ENCODE assay signal across 24 cellular contexts in the genomic region with DNA sequence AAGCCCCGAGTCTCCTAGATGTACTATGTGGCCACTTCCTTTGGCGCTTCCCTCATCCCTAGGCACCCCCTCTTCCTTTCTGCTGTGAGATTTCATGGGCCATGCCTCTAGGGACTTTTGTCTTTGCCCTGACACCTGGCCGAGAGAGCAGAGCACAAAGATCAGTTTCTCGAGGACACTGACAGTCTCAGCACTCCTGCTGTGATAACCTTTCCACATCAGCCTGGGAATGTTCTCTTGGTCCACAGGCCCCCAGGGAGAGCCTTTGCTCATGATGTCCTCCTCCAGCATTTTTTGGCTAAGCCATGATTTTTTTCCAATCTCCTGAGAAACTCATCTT.
A peak's percentile ranks its signal among the peaks of the same experiment; 100 is the strongest.
DNase-seq lines count a peak whose midpoint lies in the region; ATAC-seq, FAIRE-seq and TF ChIP-seq lines count a peak whose summit lies in the region.
"Had no signal": no experiment of that assay in that cellular context is flagged by ENCODE, and none has a peak within 500 bp of the region (broad histone marks: within the 10 kb centered on the region; RNA-seq: fewer than 3 reads in every experiment).

No MANE protein-coding gene starts in this region.

- H3K9ac ChIP-seq in BLaER1 (no peak overlapping the region), liver (ENCODE audit: low read depth in 1 of 2, low read length in 2 of 2) (no peak overlapping the region), kidney (ENCODE audit: low read length in 2 of 2) (no peak overlapping the region)

- H4K20me1 ChIP-seq in BLaER1: no peaks in the 10 kb centered on the region

- DNase-seq in Peyer's patch (peak in 2 of 3 donors; percentile 67 to 71), small intestine (peak; percentile 79), substantia nigra (lab: John Stamatoyannopoulos, UW) (no peak), kidney (no peak)
- DNase-seq: CD8-positive, alpha-beta memory T cell; DMS 273 treated with DMSO at 0.1 percent for 48 hours; DMS79 treated with DMSO at 0.1 percent for 48 hours; GF-D8; MV-4-11; NCI-H1105; NCI-H1436 treated with DMSO at 0.1 percent for 48 hours; NCI-H2029; NCI-H446; NCI-H524 treated with DMSO at 0.1 percent for 48 hours; NCI-H774; PC-9; SHP77 had no signal

- no peak for TF ChIP-seq RAD21 in liver (IDR thresholded peaks at IDR 0.05)

- TF ChIP-seq CTCF in Peyer's patch (IDR thresholded peaks at IDR 0.05) (no peak), liver (IDR thresholded peaks at IDR 0.05; ENCODE audit: low read depth, low read length, missing input control) (no peak), kidney (IDR thresholded peaks at IDR 0.05; ENCODE audit: borderline replicate concordance, extremely low read depth, insufficient read depth) (no peak)

- no peak for TF ChIP-seq POLR2A in Peyer's patch (IDR thresholded peaks at IDR 0.05)

- H3K4me2 ChIP-seq in BLaER1: peak overlapping the region; percentile 38
- H3K4me2 ChIP-seq: PC-9 had no signal

- H3K9me3 ChIP-seq in BLaER1: no peaks in the 10 kb centered on the region
- no peaks in the 10 kb centered on the region for H3K9me3 ChIP-seq in Peyer's patch
- H3K9me3 ChIP-seq in liver (ENCODE audit: control insufficient read depth in 4 of 4, low read length in 3 of 4): no peaks in the 10 kb centered on the region
- H3K9me3 ChIP-seq in small intestine (ENCODE audit: control insufficient read depth, low read depth): no peaks in the 10 kb centered on the region
- no peaks in the 10 kb centered on the region for H3K9me3 ChIP-seq in kidney (ENCODE audit: control insufficient read depth in 1 of 2, low read length in 2 of 2)

- no peak for ATAC-seq in HG02623 (IDR thresholded peaks at IDR 0.05; ENCODE audit: unreplicated experiment)
- ATAC-seq: K562 had no signal

- intact Hi-C loops in kidney (cut with DNase I): no loop called here

- H3K27ac ChIP-seq in BLaER1: no peak overlapping the region
- peak overlapping the region in 3 of 4 donors; percentile 20 to 76 (median 72) for H3K27ac ChIP-seq in Peyer's patch
- H3K27ac ChIP-seq in liver (ENCODE audit: low read depth in 1 of 2, low read length in 2 of 2): no peak overlapping the region
- peak overlapping the region in 1 of 2 donors; percentile 50 for H3K27ac ChIP-seq in small intestine (ENCODE audit: low read depth in 1 of 2, low read length in 1 of 2)
- no peak overlapping the region for H3K27ac ChIP-seq in substantia nigra (ENCODE audit: low read depth, low read length, poor library complexity, severe bottlenecking)
- H3K27ac ChIP-seq in kidney (ENCODE audit: low read depth in 2 of 2, low read length in 2 of 2): no peak overlapping the region
- H3K27ac ChIP-seq: PC-9, RWPE1 had no signal

- H3K4me3 ChIP-seq in BLaER1 (no peak overlapping the region), Peyer's patch (no peak overlapping the region), liver (ENCODE audit: low read depth in 1 of 3, low read length in 3 of 3) (no peak overlapping the region), small intestine (ENCODE audit: low read depth in 1 of 2, low read length in 2 of 2) (no peak overlapping the region), kidney (ENCODE audit: low read length in 2 of 2) (no peak overlapping the region)
- H3K4me3 ChIP-seq: K562, PC-9 had no signal

- H3K36me3 ChIP-seq in BLaER1 (no peaks in the 10 kb centered on the region), Peyer's patch (no peaks in the 10 kb centered on the region), liver (ENCODE audit: control insufficient read depth in 4 of 4, insufficient read depth in 3 of 4, low read depth in 1 of 4, low read length in 3 of 4) (no peaks in the 10 kb centered on the region), small intestine (ENCODE audit: control insufficient read depth in 2 of 2, insufficient read depth in 2 of 2, low read length in 2 of 2) (no peaks in the 10 kb centered on the region), kidney (ENCODE audit: control insufficient read depth in 1 of 2, insufficient read depth in 2 of 2, low read length in 2 of 2) (no peaks in the 10 kb centered on the region)

- FAIRE-seq in small intestine (lab: Jason Lieb, UNC): no peak
- FAIRE-seq in kidney (lab: Jason Lieb, UNC): no peak
- FAIRE-seq: GM12891, H54, K562 had no signal

- WGBS in liver: 71% methylated on average over 4 of the region's 4 CpGs
- WGBS in small intestine, 3 donors: 19 to 66% (median 41%) methylated on average over 4 of the region's 4 CpGs

- H3K4me1 ChIP-seq in BLaER1 (peaks cover 30% of the 10 kb centered on the region), Peyer's patch (peaks cover 0 to 25% (median 6%) of the 10 kb centered on the region in 4 donors), liver (ENCODE audit: control insufficient read depth in 4 of 4, insufficient read depth in 4 of 4, low read length in 3 of 4) (peaks cover 5 to 29% (median 13%) of the 10 kb centered on the region in 4 donors), small intestine (ENCODE audit: control insufficient read depth in 2 of 2, insufficient read depth in 1 of 2, low read depth in 1 of 2, low read length in 1 of 2) (peaks cover 2 to 4% of the 10 kb centered on the region in 2 donors), kidney (ENCODE audit: control insufficient read depth in 1 of 2, insufficient read depth in 1 of 2, low read depth in 1 of 2, low read length in 2 of 2) (peaks cover 18 to 33% of the 10 kb centered on the region in 2 donors)

- H3K27me3 ChIP-seq in BLaER1: no peaks in the 10 kb centered on the region
- H3K27me3 ChIP-seq in Peyer's patch: no peaks in the 10 kb centered on the region
- H3K27me3 ChIP-seq in liver (ENCODE audit: control insufficient read depth in 4 of 4, insufficient read depth in 4 of 4, low read length in 3 of 4): no peaks in the 10 kb centered on the region
- no peaks in the 10 kb centered on the region for H3K27me3 ChIP-seq in small intestine (ENCODE audit: control insufficient read depth in 2 of 2, insufficient read depth in 2 of 2, low read length in 2 of 2)

TF ChIP-seq in liver, 16 proteins besides CTCF, POLR2A, EP300 and RAD21:
- TF ChIP-seq HNF4G (IDR thresholded peaks at IDR 0.05) (no peak), SP1 (IDR thresholded peaks at IDR 0.05) (peak; percentile 6), HNF4A (conservative IDR thresholded peaks at IDR 0.05) (peak; percentile 43 to 86), GABPA (IDR thresholded peaks at IDR 0.05 in 1 of 2, conservative IDR thresholded peaks at IDR 0.05 in 1 of 2) (no peak), NR2F2 (IDR thresholded peaks at IDR 0.05) (no peak), TAF1 (conservative IDR thresholded peaks at IDR 0.05) (no peak), EGR1 (IDR thresholded peaks at IDR 0.05; ENCODE audit: low read depth in 2 of 2) (no peak), YY1 (IDR thresholded peaks at IDR 0.05) (no peak), JUND (IDR thresholded peaks at IDR 0.05) (peak in 1 of 2 donors; percentile 12), FOXA1 (IDR thresholded peaks at IDR 0.05) (no peak), RXRA (IDR thresholded peaks at IDR 0.05) (peak in 1 of 2 donors; percentile 62), FOXA2 (IDR thresholded peaks at IDR 0.05) (no peak)
- TF ChIP-seq, protein P1, sequence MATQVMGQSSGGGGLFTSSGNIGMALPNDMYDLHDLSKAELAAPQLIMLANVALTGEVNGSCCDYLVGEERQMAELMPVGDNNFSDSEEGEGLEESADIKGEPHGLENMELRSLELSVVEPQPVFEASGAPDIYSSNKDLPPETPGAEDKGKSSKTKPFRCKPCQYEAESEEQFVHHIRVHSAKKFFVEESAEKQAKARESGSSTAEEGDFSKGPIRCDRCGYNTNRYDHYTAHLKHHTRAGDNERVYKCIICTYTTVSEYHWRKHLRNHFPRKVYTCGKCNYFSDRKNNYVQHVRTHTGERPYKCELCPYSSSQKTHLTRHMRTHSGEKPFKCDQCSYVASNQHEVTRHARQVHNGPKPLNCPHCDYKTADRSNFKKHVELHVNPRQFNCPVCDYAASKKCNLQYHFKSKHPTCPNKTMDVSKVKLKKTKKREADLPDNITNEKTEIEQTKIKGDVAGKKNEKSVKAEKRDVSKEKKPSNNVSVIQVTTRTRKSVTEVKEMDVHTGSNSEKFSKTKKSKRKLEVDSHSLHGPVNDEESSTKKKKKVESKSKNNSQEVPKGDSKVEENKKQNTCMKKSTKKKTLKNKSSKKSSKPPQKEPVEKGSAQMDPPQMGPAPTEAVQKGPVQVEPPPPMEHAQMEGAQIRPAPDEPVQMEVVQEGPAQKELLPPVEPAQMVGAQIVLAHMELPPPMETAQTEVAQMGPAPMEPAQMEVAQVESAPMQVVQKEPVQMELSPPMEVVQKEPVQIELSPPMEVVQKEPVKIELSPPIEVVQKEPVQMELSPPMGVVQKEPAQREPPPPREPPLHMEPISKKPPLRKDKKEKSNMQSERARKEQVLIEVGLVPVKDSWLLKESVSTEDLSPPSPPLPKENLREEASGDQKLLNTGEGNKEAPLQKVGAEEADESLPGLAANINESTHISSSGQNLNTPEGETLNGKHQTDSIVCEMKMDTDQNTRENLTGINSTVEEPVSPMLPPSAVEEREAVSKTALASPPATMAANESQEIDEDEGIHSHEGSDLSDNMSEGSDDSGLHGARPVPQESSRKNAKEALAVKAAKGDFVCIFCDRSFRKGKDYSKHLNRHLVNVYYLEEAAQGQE (IDR thresholded peaks at IDR 0.05): no peak
- TF ChIP-seq, protein P2, sequence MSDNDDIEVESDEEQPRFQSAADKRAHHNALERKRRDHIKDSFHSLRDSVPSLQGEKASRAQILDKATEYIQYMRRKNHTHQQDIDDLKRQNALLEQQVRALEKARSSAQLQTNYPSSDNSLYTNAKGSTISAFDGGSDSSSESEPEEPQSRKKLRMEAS (IDR thresholded peaks at IDR 0.05): no peak
- TF ChIP-seq, protein P3, sequence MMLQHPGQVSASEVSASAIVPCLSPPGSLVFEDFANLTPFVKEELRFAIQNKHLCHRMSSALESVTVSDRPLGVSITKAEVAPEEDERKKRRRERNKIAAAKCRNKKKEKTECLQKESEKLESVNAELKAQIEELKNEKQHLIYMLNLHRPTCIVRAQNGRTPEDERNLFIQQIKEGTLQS (IDR thresholded peaks at IDR 0.05): no peak
- TF ChIP-seq, protein P4, sequence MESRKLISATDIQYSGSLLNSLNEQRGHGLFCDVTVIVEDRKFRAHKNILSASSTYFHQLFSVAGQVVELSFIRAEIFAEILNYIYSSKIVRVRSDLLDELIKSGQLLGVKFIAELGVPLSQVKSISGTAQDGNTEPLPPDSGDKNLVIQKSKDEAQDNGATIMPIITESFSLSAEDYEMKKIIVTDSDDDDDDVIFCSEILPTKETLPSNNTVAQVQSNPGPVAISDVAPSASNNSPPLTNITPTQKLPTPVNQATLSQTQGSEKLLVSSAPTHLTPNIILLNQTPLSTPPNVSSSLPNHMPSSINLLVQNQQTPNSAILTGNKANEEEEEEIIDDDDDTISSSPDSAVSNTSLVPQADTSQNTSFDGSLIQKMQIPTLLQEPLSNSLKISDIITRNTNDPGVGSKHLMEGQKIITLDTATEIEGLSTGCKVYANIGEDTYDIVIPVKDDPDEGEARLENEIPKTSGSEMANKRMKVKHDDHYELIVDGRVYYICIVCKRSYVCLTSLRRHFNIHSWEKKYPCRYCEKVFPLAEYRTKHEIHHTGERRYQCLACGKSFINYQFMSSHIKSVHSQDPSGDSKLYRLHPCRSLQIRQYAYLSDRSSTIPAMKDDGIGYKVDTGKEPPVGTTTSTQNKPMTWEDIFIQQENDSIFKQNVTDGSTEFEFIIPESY (IDR thresholded peaks at IDR 0.05): no peak

Comparison
In these comparisons a context has a peak if more than half of its experiments do, and no peak if none do; other contexts are left out.
1. H3K27ac ChIP-seq: peak in Peyer's patch (3 of 4); none in BLaER1 (single experiment), liver (0 of 2), substantia nigra (single experiment) and kidney (0 of 2).
2. DNase-seq: peak in Peyer's patch (2 of 3) and small intestine (single experiment); none in substantia nigra (0 of 49) and kidney (single experiment).